Comparison of ENCODE assay signal across 8 cellular contexts in genomic region chr2:160332318-160332717, GRCh38.
DNase-seq lines count a peak whose midpoint lies in the region; ATAC-seq and TF ChIP-seq lines count a peak whose summit lies in the region.

No MANE protein-coding gene starts in this region.

- in situ Hi-C loops in brain microvascular endothelial cell (cut with HindIII; ENCODE audit: low pct_ligation_motif_present, low sequenced_read_pairs): no loop called here

- no peaks in the 10 kb centered on the region for H3K36me3 ChIP-seq in brain microvascular endothelial cell (replicated peaks)

- ATAC-seq in GM19324 (IDR thresholded peaks at IDR 0.05; ENCODE audit: low FRiP score, unreplicated experiment) (no peak), HG02759 (IDR thresholded peaks at IDR 0.05; ENCODE audit: unreplicated experiment) (no peak)

- no peak for TF ChIP-seq CTCF in brain microvascular endothelial cell (IDR thresholded peaks at IDR 0.05; ENCODE audit: low read depth, low read length, missing control alignments)

- no peaks in the 10 kb centered on the region for H3K27me3 ChIP-seq in brain microvascular endothelial cell (replicated peaks)

- H3K4me3 ChIP-seq in brain microvascular endothelial cell (ENCODE audit: low read depth, low read length): no peak overlapping the region

- DNase-seq in COLO829 (ENCODE audit: low spot score) (peak; percentile 58), MV-4-11 (lab: John Stamatoyannopoulos, UW) (peak; percentile 59), brain microvascular endothelial cell (peak; percentile 54), lung microvascular endothelial cell (ENCODE audit: low read depth in 2 of 2) (peak; percentile 80 to 95), NCI-H524 treated with DMSO at 0.1 percent for 48 hours (lab: John Stamatoyannopoulos, UW) (no peak), T1000 (lab: John Stamatoyannopoulos, UW) (no peak)

- no peak overlapping the region for H3K27ac ChIP-seq in brain microvascular endothelial cell

Comparison
In these comparisons a context has a peak if more than half of its experiments do, and no peak if none do; other contexts are left out.
1. DNase-seq: peak in COLO829 (single experiment), MV-4-11 (single experiment), brain microvascular endothelial cell (single experiment) and lung microvascular endothelial cell (2 of 2); none in NCI-H524 treated with DMSO at 0.1 percent for 48 hours (single experiment) and T1000 (single experiment).